ENCODE assay signal across 15 cellular contexts in genomic region chr2:20487030-20487391, GRCh38. TPM values are rescaled to one million over a fixed set of nuclear protein-coding genes. Genes with fewer than 3 reads are reported as not detected.
DNase-seq lines count a peak whose midpoint lies in the region; ATAC-seq and TF ChIP-seq lines count a peak whose summit lies in the region.
"Had no signal": no experiment of that assay in that cellular context is flagged by ENCODE, and none has a peak within 500 bp of the region (broad histone marks: within the 10 kb centered on the region; RNA-seq: fewer than 3 reads in every experiment).

No MANE protein-coding gene starts in this region.

- no peak overlapping the region for H3K27ac Mint-ChIP-seq in endodermal cell
- H3K27ac Mint-ChIP-seq: CD8-positive, alpha-beta memory T cell had no signal

- H3K9me3 Mint-ChIP-seq in endodermal cell: no peaks in the 10 kb centered on the region
- H3K9me3 Mint-ChIP-seq: CD8-positive, alpha-beta memory T cell had no signal

- H3K9me2 ChIP-seq in Karpas-422 (replicated peaks; ENCODE audit: insufficient read depth, low read length): no peaks in the 10 kb centered on the region

- H3K9me3 ChIP-seq in Karpas-422 (ENCODE audit: low read length): no peaks in the 10 kb centered on the region
- H3K9me3 ChIP-seq in endodermal cell (ENCODE audit: control insufficient read depth, low read length): no peaks in the 10 kb centered on the region
- H3K9me3 ChIP-seq: BLaER1 treated with 17β-estradiol and CSF1 and Interleukin-3, amounts not matched to agents 10 nM and 100 nM had no signal

- no peak for TF ChIP-seq CTCF in endodermal cell (conservative IDR thresholded peaks at IDR 0.05)

- no peak overlapping the region for H3K4me2 ChIP-seq in Karpas-422 (ENCODE audit: low read depth, low read length, poor library complexity, severe bottlenecking)
- H3K4me2 ChIP-seq: BLaER1 treated with 17β-estradiol and CSF1 and Interleukin-3, amounts not matched to agents 10 nM and 100 nM had no signal

- H3K27me3 ChIP-seq in Karpas-422 (ENCODE audit: low read length) (no peaks in the 10 kb centered on the region), endodermal cell (ENCODE audit: control insufficient read depth, insufficient read depth, low read length, poor library complexity, severe bottlenecking) (no peaks in the 10 kb centered on the region)

- H3K4me1 Mint-ChIP-seq in endodermal cell: peaks cover 13% of the 10 kb centered on the region
- H3K4me1 Mint-ChIP-seq: CD8-positive, alpha-beta memory T cell had no signal

- H3K4me3 ChIP-seq in Karpas-422 (ENCODE audit: low read length): no peak overlapping the region
- no peak overlapping the region for H3K4me3 ChIP-seq in endodermal cell (ENCODE audit: low read length)
- H3K4me3 ChIP-seq: BLaER1 treated with 17β-estradiol and CSF1 and Interleukin-3, amounts not matched to agents 10 nM and 100 nM had no signal

- DNase-seq in D341Med (ENCODE audit: low spot score) (peak; percentile 6), Karpas-422 (peak; percentile 6), endodermal cell (no peak), sciatic nerve (ENCODE audit: low spot score) (peak; percentile 50)
- DNase-seq in activated CD8-positive, alpha-beta memory T cell treated with anti-CD3 and anti-CD28 coated beads, Interleukin-2, amount 50 U/mL, for 4 hours: no peak
- DNase-seq in activated naive CD4-positive, alpha-beta T cell (lab: John Stamatoyannopoulos, UW): no peak
- DNase-seq: CD8-positive, alpha-beta memory T cell; NCI-H1105; NCI-H2081 treated with DMSO at 0.1 percent for 48 hours; NCI-H748 treated with DMSO at 0.1 percent for 48 hours; OCI-M1; Right ventricle myocardium superior had no signal

- H3K79me2 ChIP-seq in Karpas-422 (ENCODE audit: low read length): no peaks in the 10 kb centered on the region

- ATAC-seq in sciatic nerve (no peak), HG02970 (IDR thresholded peaks at IDR 0.05; ENCODE audit: low FRiP score, unreplicated experiment) (no peak)
- ATAC-seq: HCT116 had no signal

- 79 to 91% methylated on average over 3 of the region's 3 CpGs for WGBS in endodermal cell (ENCODE audit: insufficient coverage in 1 of 2, insufficient read length in 1 of 2), 2 experiments

- H3K36me3 Mint-ChIP-seq in endodermal cell (ENCODE audit: low read depth): no peaks in the 10 kb centered on the region
- H3K36me3 Mint-ChIP-seq: CD8-positive, alpha-beta memory T cell had no signal

- intact Hi-C loops in sciatic nerve (cut with DNase I): no loop called here

- no peak overlapping the region for H2AFZ ChIP-seq in Karpas-422 (ENCODE audit: low read length)

- H3K36me3 ChIP-seq in Karpas-422 (ENCODE audit: insufficient read depth, low read length): no peaks in the 10 kb centered on the region
- no peaks in the 10 kb centered on the region for H3K36me3 ChIP-seq in endodermal cell (ENCODE audit: control insufficient read depth, insufficient read depth, low read length)
- H3K36me3 ChIP-seq: BLaER1 treated with 17β-estradiol and CSF1 and Interleukin-3, amounts not matched to agents 10 nM and 100 nM had no signal

- H3K4me3 Mint-ChIP-seq in endodermal cell: no peak overlapping the region
- H3K4me3 Mint-ChIP-seq: CD8-positive, alpha-beta memory T cell had no signal

- H3K27ac ChIP-seq in Karpas-422 (ENCODE audit: low read length): no peak overlapping the region
- H3K27ac ChIP-seq in endodermal cell (ENCODE audit: low read depth, low read length): peak overlapping the region; percentile 86
- H3K27ac ChIP-seq: BLaER1 treated with 17β-estradiol and CSF1 and Interleukin-3, amounts not matched to agents 10 nM and 100 nM had no signal

- peaks cover 24% of the 10 kb centered on the region for H3K4me1 ChIP-seq in Karpas-422 (ENCODE audit: low read length)
- H3K4me1 ChIP-seq in endodermal cell (ENCODE audit: control insufficient read depth, insufficient read depth, low read length): peaks cover 4% of the 10 kb centered on the region

- H3K9ac ChIP-seq in Karpas-422 (ENCODE audit: low read length) (no peak overlapping the region), endodermal cell (ENCODE audit: extremely low read depth, low read length, poor library complexity, severe bottlenecking) (no peak overlapping the region)
- H3K9ac ChIP-seq: BLaER1 treated with 17β-estradiol and CSF1 and Interleukin-3, amounts not matched to agents 10 nM and 100 nM had no signal

- peaks cover 24% of the 10 kb centered on the region for H3K27me3 Mint-ChIP-seq in endodermal cell (ENCODE audit: insufficient read depth)

- H4K20me1 ChIP-seq in Karpas-422 (ENCODE audit: insufficient read depth, low read depth, low read length): no peaks in the 10 kb centered on the region

RNA-seq across cellular contexts. Expression of gene RHOB, which starts 40.1 kb away (rescaled TPM):
- not detected in 2 replicates for total RNA-seq in Karpas-422 (2014; rRNA removed; shearing (Covaris generic); ENCODE audit: low replicate concordance)
- total RNA-seq in endodermal cell (10 to 100 TPM; 25.6 to 47.0 TPM), sciatic nerve (236 TPM)
- 148 TPM for polyA plus RNA-seq in endodermal cell (2013, experiment 1 of 2)
- 167 TPM for polyA plus RNA-seq in endodermal cell (2013, experiment 2 of 2)

Comparison
In these comparisons a context has a peak if more than half of its experiments do, and no peak if none do; other contexts are left out.
1. DNase-seq: peak in D341Med (single experiment), Karpas-422 (single experiment) and sciatic nerve (single experiment); none in endodermal cell (single experiment), activated CD8-positive, alpha-beta memory T cell treated with anti-CD3 and anti-CD28 coated beads, Interleukin-2, amount 50 U/mL, for 4 hours (single experiment) and activated naive CD4-positive, alpha-beta T cell (0 of 4).
2. RNA of gene RHOB, which starts 40.1 kb away (total RNA-seq): 236 TPM in sciatic nerve (single experiment) and 25.6 to 47.0 TPM in endodermal cell; not detected in Karpas-422; every median in the first group is over 10 times any median in the second.